Comparison of ENCODE assay signal across 9 cellular contexts in the genomic region with DNA sequence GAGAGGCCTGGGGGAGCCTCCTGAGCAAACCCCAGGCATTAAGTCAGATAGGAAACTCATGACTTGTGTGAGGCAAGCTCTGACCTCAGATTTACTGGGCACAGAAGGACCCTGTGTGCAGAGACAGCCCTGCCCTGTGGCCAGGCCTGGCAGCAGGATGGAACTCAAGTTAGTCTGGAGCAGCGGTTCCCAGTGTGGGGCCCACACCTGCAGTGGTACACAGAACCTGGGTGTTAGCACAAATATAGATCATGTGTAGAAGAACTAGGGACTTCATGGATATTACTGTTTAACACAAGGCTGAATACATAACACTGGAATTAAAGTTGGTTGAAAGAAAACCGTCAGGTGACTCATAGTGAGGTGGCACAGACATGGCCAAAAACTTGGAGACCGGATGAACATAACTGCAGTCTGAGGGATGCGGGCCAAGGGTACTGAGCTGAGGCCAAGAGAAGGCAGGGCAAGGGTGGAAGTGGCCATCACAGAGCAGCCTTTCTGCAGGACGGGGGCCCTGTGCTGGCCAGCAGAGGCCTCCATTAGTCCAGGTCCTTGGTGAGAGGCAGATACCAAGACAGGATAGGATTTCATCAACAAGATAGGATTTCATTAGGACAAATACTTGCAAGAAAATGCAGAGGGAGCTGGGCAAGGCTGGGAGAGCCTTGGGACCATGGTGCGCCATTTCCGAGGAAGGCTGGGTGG. TPM values are rescaled to one million over a fixed set of nuclear protein-coding genes. Genes with fewer than 3 reads are reported as not detected.
A peak's percentile ranks its signal among the peaks of the same experiment; 100 is the strongest.
DNase-seq lines count a peak whose midpoint lies in the region; ATAC-seq and TF ChIP-seq lines count a peak whose summit lies in the region.
"Had no signal": no experiment of that assay in that cellular context is flagged by ENCODE, and none has a peak within 500 bp of the region (broad histone marks: within the 10 kb centered on the region; RNA-seq: fewer than 3 reads in every experiment).

No MANE protein-coding gene starts in this region.

- no peaks in the 10 kb centered on the region for H3K79me1 ChIP-seq in mesendoderm (ENCODE audit: low read length)

- peaks cover 12% of the 10 kb centered on the region for H3K36me3 ChIP-seq in SJSA1
- H3K36me3 ChIP-seq in sigmoid colon = peaks cover 0 to 6% (median 0%) of the 10 kb centered on the region in 4 donors
- no peaks in the 10 kb centered on the region; the same call in 1 of the 2 replicates for H3K36me3 ChIP-seq in SJCRH30
- no peaks in the 10 kb centered on the region for H3K36me3 ChIP-seq in mesendoderm (ENCODE audit: control insufficient read depth, insufficient read depth, low read length)
- H3K36me3 ChIP-seq: WERI-Rb-1 had no signal

- H4K8ac ChIP-seq in mesendoderm (ENCODE audit: low read depth, low read length) = no peak overlapping the region

- H3K4me1 ChIP-seq in SJSA1 (replicated peaks) (peaks cover 31% of the 10 kb centered on the region), sigmoid colon (peaks cover 0 to 31% (median 29%) of the 10 kb centered on the region in 4 donors), SJCRH30 (no peaks in the 10 kb centered on the region), mesendoderm (ENCODE audit: control insufficient read depth, low read depth, low read length) (no peaks in the 10 kb centered on the region)

- H2AK5ac ChIP-seq in mesendoderm (ENCODE audit: low read length) = no peak overlapping the region

- H3K9me3 ChIP-seq in SJSA1 (replicated peaks) = no peaks in the 10 kb centered on the region
- H3K9me3 ChIP-seq in sigmoid colon = no peaks in the 10 kb centered on the region
- no peaks in the 10 kb centered on the region for H3K9me3 ChIP-seq in SJCRH30 (replicated peaks)

- H3K18ac ChIP-seq in mesendoderm (ENCODE audit: low read length) = no peak overlapping the region

- no peak overlapping the region for H4K5ac ChIP-seq in mesendoderm (ENCODE audit: low read length)

- H3K4me3 ChIP-seq in SJSA1 = no peak overlapping the region
- H3K4me3 ChIP-seq in fibroblast of mammary gland (ENCODE audit: control insufficient read depth, low read depth, low read length) = no peak overlapping the region
- H3K4me3 ChIP-seq in sigmoid colon = no peak overlapping the region
- H3K4me3 ChIP-seq in SJCRH30 = no peak overlapping the region
- no peak overlapping the region for H3K4me3 ChIP-seq in mesendoderm (ENCODE audit: low read length)

- no peak overlapping the region for H3K9ac ChIP-seq in mesendoderm (ENCODE audit: low read length)

- TF ChIP-seq EP300 in sigmoid colon (IDR thresholded peaks at IDR 0.05) = no peak

- ATAC-seq in GM21423 (IDR thresholded peaks at IDR 0.05; ENCODE audit: unreplicated experiment) (no peak), HG02870 (IDR thresholded peaks at IDR 0.05; ENCODE audit: unreplicated experiment) (no peak)

- H2BK5ac ChIP-seq in mesendoderm (ENCODE audit: low read length) = no peak overlapping the region

- no peak overlapping the region for H3K23ac ChIP-seq in mesendoderm (ENCODE audit: low read length)

- 83 to 88% methylated on average over 7 of the region's 7 CpGs for WGBS in sigmoid colon, 2 donors
- WGBS in mesendoderm (ENCODE audit: extremely low coverage, insufficient coverage, low lambda C conversion rate) = no CpG with 5 or more reads among the region's 7 CpGs

- H3K27ac ChIP-seq in SJSA1 = peak overlapping the region; percentile 70
- H3K27ac ChIP-seq in sigmoid colon = peak overlapping the region; percentile 61 to 79 (median 72)
- no peak overlapping the region for H3K27ac ChIP-seq in SJCRH30
- no peak overlapping the region for H3K27ac ChIP-seq in mesendoderm (ENCODE audit: low read depth, low read length)
- H3K27ac ChIP-seq: WERI-Rb-1 had no signal

- H3K4me2 ChIP-seq in mesendoderm (ENCODE audit: low read length) = no peak overlapping the region

- no peak overlapping the region for H3K4ac ChIP-seq in mesendoderm (ENCODE audit: low read depth, low read length)

- DNase-seq in EH (ENCODE audit: low read depth) (peak; percentile 94), SJSA1 (ENCODE audit: low read depth in 1 of 2, low spot score in 2 of 2) (peak; percentile 76 to 82), fibroblast of mammary gland (ENCODE audit: low read depth) (peak; percentile 97), sigmoid colon (no peak), SJCRH30 (no peak), mesendoderm (no peak)
- DNase-seq: WERI-Rb-1 had no signal

- no peak for TF ChIP-seq POLR2A in sigmoid colon (IDR thresholded peaks at IDR 0.05)

- H3K79me2 ChIP-seq in mesendoderm (ENCODE audit: control insufficient read depth, insufficient read depth, low read length) = no peaks in the 10 kb centered on the region

- H2BK120ac ChIP-seq in mesendoderm (ENCODE audit: low read depth, low read length) = no peak overlapping the region

- TF ChIP-seq CTCF in fibroblast of mammary gland (conservative IDR thresholded peaks at IDR 0.05; ENCODE audit: control insufficient read depth, insufficient read depth, low read depth, low read length) (no peak), sigmoid colon (IDR thresholded peaks at IDR 0.05) (no peak)

- H2BK15ac ChIP-seq in mesendoderm (replicated peaks; ENCODE audit: low read depth) = no peak overlapping the region

- no peak overlapping the region for H3K56ac ChIP-seq in mesendoderm (ENCODE audit: low read length)

- H3K27me3 ChIP-seq in SJSA1 (replicated peaks) = no peaks in the 10 kb centered on the region
- H3K27me3 ChIP-seq in sigmoid colon = no peaks in the 10 kb centered on the region
- no peaks in the 10 kb centered on the region for H3K27me3 ChIP-seq in SJCRH30
- no peaks in the 10 kb centered on the region for H3K27me3 ChIP-seq in mesendoderm (ENCODE audit: insufficient read depth, low read length, poor library complexity)

- intact Hi-C loops in sigmoid colon (cut with DNase I) = no loop called here

RNA-seq across cellular contexts. Expression of gene IRAK2, which starts 40.9 kb away (rescaled TPM):
- 2.8 and 4.7 TPM in 2 replicates for total RNA-seq in SJSA1 (2014; rRNA removed; shearing (Covaris generic))
- 1 to 10 TPM; 1.1 to 6.1 (median 3.7) TPM for total RNA-seq in sigmoid colon
- 1 to 10 TPM; 1.2 to 2.8 (median 2.8) TPM for polyA plus RNA-seq in sigmoid colon
- total RNA-seq in SJCRH30 (2014; rRNA removed; shearing (Covaris generic)) = 8.1 TPM in 2 replicates
- polyA plus RNA-seq in mesendoderm (2013, experiment 1 of 2) = 0.27 TPM
- 0.25 TPM for polyA plus RNA-seq in mesendoderm (2013, experiment 2 of 2)

RNA-seq across cellular contexts. Expression of gene TATDN2, which starts 42.6 kb away (rescaled TPM):
- 6.7 and 7.8 TPM in 2 replicates for total RNA-seq in SJSA1 (2014; rRNA removed; shearing (Covaris generic))
- 10 to 100 TPM; 11.2 to 23.3 (median 12.6) TPM for total RNA-seq in sigmoid colon
- polyA plus RNA-seq in sigmoid colon = 10 to 100 TPM; 13.4 to 25.7 (median 17.4) TPM
- 19.4 and 22.6 TPM in 2 replicates for total RNA-seq in SJCRH30 (2014; rRNA removed; shearing (Covaris generic))
- 21.1 TPM for polyA plus RNA-seq in mesendoderm (2013, experiment 1 of 2)
- polyA plus RNA-seq in mesendoderm (2013, experiment 2 of 2) = 22.4 TPM

Comparison
In these comparisons a context has a peak if more than half of its experiments do, and no peak if none do; other contexts are left out.
1. DNase-seq: peak in EH (single experiment), SJSA1 (2 of 2) and fibroblast of mammary gland (single experiment); none in sigmoid colon (single experiment), SJCRH30 (0 of 2) and mesendoderm (single experiment).
2. H3K27ac ChIP-seq: peak in SJSA1 (single experiment) and sigmoid colon (4 of 4); none in SJCRH30 (single experiment) and mesendoderm (single experiment).